20 cellular contexts compared by ENCODE assay signal in the genomic region with DNA sequence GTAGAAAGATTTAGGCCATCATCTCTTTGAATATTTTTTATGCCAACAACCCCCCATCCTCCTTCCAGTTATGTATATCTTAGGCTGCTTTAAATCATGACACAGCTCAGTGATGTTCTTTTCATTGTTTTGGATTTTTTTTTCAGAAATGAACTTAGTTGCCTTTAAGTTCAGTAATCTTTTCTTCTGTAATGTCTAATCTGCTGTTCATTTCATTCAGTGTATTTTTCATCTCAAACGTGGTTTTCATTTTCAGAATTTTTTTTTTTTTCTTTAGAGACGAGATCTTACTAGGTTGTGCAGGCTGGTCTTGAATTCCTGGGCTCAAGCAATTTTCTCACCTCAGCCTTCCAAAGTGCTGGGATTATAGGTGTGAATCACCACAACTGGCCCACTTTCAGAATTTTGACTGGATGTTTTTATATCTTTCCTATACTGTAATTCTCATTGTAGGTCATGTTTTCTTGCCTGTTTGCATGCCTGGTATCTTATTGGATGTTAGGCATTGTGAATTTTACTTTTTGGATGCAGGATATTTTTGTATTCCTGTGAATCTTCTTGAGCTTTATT.
"Had no signal": no experiment of that assay in that cellular context is flagged by ENCODE, and none has a peak within 500 bp of the region (broad histone marks: within the 10 kb centered on the region; RNA-seq: fewer than 3 reads in every experiment).

No MANE protein-coding gene starts in this region.

- H3K27me3 ChIP-seq: brain microvascular endothelial cell, right atrium auricular region, tibial artery, uterus had no signal

- H3K4me3 ChIP-seq: right atrium auricular region, skin epidermis, tibial artery, uterus had no signal

- H3K36me3 ChIP-seq: brain microvascular endothelial cell, right atrium auricular region, uterus had no signal

- ATAC-seq: left ventricle myocardium superior; naive thymus-derived CD8-positive, alpha-beta T cell had no signal

- H3K27me3 Mint-ChIP-seq: dendritic cell treated with granulocyte-macrophage colony-stimulating factor and Interleukin-4, amounts not matched to agents 40 ng/mL and 50 ng/mL, for 4 days; naive thymus-derived CD8-positive, alpha-beta T cell had no signal

- H3K9me3 ChIP-seq: right atrium auricular region, tibial artery, uterus had no signal

- H3K4me1 Mint-ChIP-seq: endodermal cell had no signal

- H3K27ac ChIP-seq: brain microvascular endothelial cell, right atrium auricular region, skin epidermis, tibial artery, uterus had no signal

- DNase-seq: activated CD4-positive, alpha-beta T cell treated with anti-CD3 and anti-CD28 coated beads, Interleukin-2, amount 50 U/mL, for 4 hours; activated CD4-positive, CD25-positive, alpha-beta regulatory T cell; activated T-cell treated with anti-CD3 and anti-CD28 coated beads, Interleukin-2, amount 50 U/mL, for 48 hours; anterior cingulate cortex; brain microvascular endothelial cell; cerebellar nuclear complex; endodermal cell; erythroblast; hippocampal formation; left ventricle myocardium superior; mesenchymal stem cell; naive thymus-derived CD8-positive, alpha-beta T cell; stimulated activated CD4-positive, alpha-beta T cell treated with anti-CD3 and anti-CD28 coated beads, Interleukin-15, amount 100 ng/mL, for 24 hours; stimulated activated CD4-positive, alpha-beta T cell treated with anti-CD3 and anti-CD28 coated beads, Interleukin-4, amount 100 ng/mL, for 1 hour; stimulated activated naive CD4-positive, alpha-beta T cell; tibial artery; uterus had no signal

- H3K4me1 ChIP-seq: right atrium auricular region, tibial artery, uterus had no signal

- H3K4me3 Mint-ChIP-seq: dendritic cell treated with granulocyte-macrophage colony-stimulating factor and Interleukin-4, amounts not matched to agents 40 ng/mL and 50 ng/mL, for 4 days; endodermal cell; naive thymus-derived CD8-positive, alpha-beta T cell had no signal

- H3K27ac Mint-ChIP-seq: dendritic cell treated with granulocyte-macrophage colony-stimulating factor and Interleukin-4, amounts not matched to agents 40 ng/mL and 50 ng/mL, for 4 days; endodermal cell had no signal
